ENCODE assay signal across 37 cellular contexts in the genomic region with DNA sequence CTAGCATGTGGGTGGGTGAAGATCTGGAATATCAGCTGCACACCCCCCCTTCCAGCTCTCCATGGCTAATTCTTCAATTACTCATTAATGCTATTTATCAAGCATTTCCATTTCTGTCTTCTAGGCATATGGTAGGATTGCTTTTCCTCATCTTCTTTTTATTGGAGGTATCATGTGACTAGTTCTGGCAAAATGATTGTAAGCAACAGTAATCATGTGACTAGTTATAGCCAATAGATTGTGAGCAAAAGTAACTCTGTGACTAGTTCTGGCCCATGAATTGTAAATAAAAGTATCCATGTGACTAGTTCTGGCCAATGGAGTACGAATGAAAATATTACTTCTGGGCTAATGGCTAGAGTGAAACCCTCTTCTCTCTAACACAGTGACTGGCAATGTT.
"Had no signal": no experiment of that assay in that cellular context is flagged by ENCODE, and none has a peak within 500 bp of the region (broad histone marks: within the 10 kb centered on the region; RNA-seq: fewer than 3 reads in every experiment).

No MANE protein-coding gene starts in this region.

- H3K9me3 ChIP-seq: ascending aorta, colonic mucosa had no signal

- H3K36me3 Mint-ChIP-seq: activated CD8-positive, alpha-beta memory T cell treated with anti-CD3 and anti-CD28 coated beads, Interleukin-2, amount 10 ng/mL, durations not matched to agents 7 days and 5 days; activated naive CD4-positive, alpha-beta T cell treated with anti-CD3 and anti-CD28 coated beads, Interleukin-2, amount 10 ng/mL, durations not matched to agents 7 days and 5 days; activated naive CD4-positive, alpha-beta T cell treated with anti-CD3 and anti-CD28 coated beads, Interleukin-2, amount 50 U/mL, for 24 hours; activated naive CD8-positive, alpha-beta T cell; activated naive CD8-positive, alpha-beta T cell treated with anti-CD3 and anti-CD28 coated beads, Interleukin-2, amount 10 ng/mL, durations not matched to agents 7 days and 5 days; brain; WTC11 had no signal

- H3K4me3 Mint-ChIP-seq: activated CD4-positive, alpha-beta memory T cell treated with anti-CD3 and anti-CD28 coated beads, Interleukin-2, amount 10 ng/mL, durations not matched to agents 7 days and 5 days; activated CD4-positive, alpha-beta T cell treated with anti-CD3 and anti-CD28 coated beads for 36 hours; activated CD4-positive, alpha-beta T cell treated with anti-CD3 and anti-CD28 coated beads, Interleukin-2, amount 10 ng/mL, durations not matched to agents 7 days and 5 days; activated CD8-positive, alpha-beta memory T cell treated with anti-CD3 and anti-CD28 coated beads, Interleukin-2, amount 10 ng/mL, durations not matched to agents 7 days and 5 days; activated CD8-positive, alpha-beta T cell treated with anti-CD3 and anti-CD28 coated beads, Interleukin-2, amount 10 ng/mL, durations not matched to agents 7 days and 5 days; activated naive CD4-positive, alpha-beta T cell treated with anti-CD3 and anti-CD28 coated beads, Interleukin-2, amount 10 ng/mL, durations not matched to agents 7 days and 5 days; activated naive CD4-positive, alpha-beta T cell treated with anti-CD3 and anti-CD28 coated beads, Interleukin-2, amount 50 U/mL, for 24 hours; activated naive CD8-positive, alpha-beta T cell; activated naive CD8-positive, alpha-beta T cell treated with anti-CD3 and anti-CD28 coated beads, Interleukin-2, amount 10 ng/mL, durations not matched to agents 7 days and 5 days; activated naive CD8-positive, alpha-beta T cell treated with anti-CD3 and anti-CD28 coated beads, Interleukin-2, amount 50 U/mL, for 24 hours; activated T-cell treated with anti-CD3 and anti-CD28 coated beads, Interleukin-2, amount 50 U/mL, for 24 hours; brain; central memory CD8-positive, alpha-beta T cell; T-helper 17 cell; WTC11 had no signal

- FAIRE-seq: bronchial epithelial cell, TTC549 had no signal

- H3K4me1 Mint-ChIP-seq: activated CD4-positive, alpha-beta memory T cell treated with anti-CD3 and anti-CD28 coated beads, Interleukin-2, amount 10 ng/mL, durations not matched to agents 7 days and 5 days; activated CD4-positive, alpha-beta T cell treated with anti-CD3 and anti-CD28 coated beads for 36 hours; activated CD4-positive, alpha-beta T cell treated with anti-CD3 and anti-CD28 coated beads, Interleukin-2, amount 10 ng/mL, durations not matched to agents 7 days and 5 days; activated CD8-positive, alpha-beta memory T cell treated with anti-CD3 and anti-CD28 coated beads, Interleukin-2, amount 10 ng/mL, durations not matched to agents 7 days and 5 days; activated naive CD4-positive, alpha-beta T cell treated with anti-CD3 and anti-CD28 coated beads, Interleukin-2, amount 10 ng/mL, durations not matched to agents 7 days and 5 days; activated naive CD4-positive, alpha-beta T cell treated with anti-CD3 and anti-CD28 coated beads, Interleukin-2, amount 50 U/mL, for 24 hours; activated naive CD8-positive, alpha-beta T cell treated with anti-CD3 and anti-CD28 coated beads, Interleukin-2, amount 10 ng/mL, durations not matched to agents 7 days and 5 days; activated naive CD8-positive, alpha-beta T cell treated with anti-CD3 and anti-CD28 coated beads, Interleukin-2, amount 50 U/mL, for 24 hours; brain; central memory CD8-positive, alpha-beta T cell; T-helper 17 cell; WTC11 had no signal

- H3K27ac Mint-ChIP-seq: activated CD4-positive, alpha-beta memory T cell treated with anti-CD3 and anti-CD28 coated beads, Interleukin-2, amount 10 ng/mL, durations not matched to agents 7 days and 5 days; activated CD4-positive, alpha-beta T cell treated with anti-CD3 and anti-CD28 coated beads for 36 hours; activated CD4-positive, alpha-beta T cell treated with anti-CD3 and anti-CD28 coated beads, Interleukin-2, amount 10 ng/mL, durations not matched to agents 7 days and 5 days; activated CD8-positive, alpha-beta memory T cell treated with anti-CD3 and anti-CD28 coated beads, Interleukin-2, amount 10 ng/mL, durations not matched to agents 7 days and 5 days; activated CD8-positive, alpha-beta T cell treated with anti-CD3 and anti-CD28 coated beads, Interleukin-2, amount 10 ng/mL, durations not matched to agents 7 days and 5 days; activated naive CD4-positive, alpha-beta T cell treated with anti-CD3 and anti-CD28 coated beads, Interleukin-2, amount 10 ng/mL, durations not matched to agents 7 days and 5 days; activated naive CD4-positive, alpha-beta T cell treated with anti-CD3 and anti-CD28 coated beads, Interleukin-2, amount 50 U/mL, for 24 hours; activated naive CD8-positive, alpha-beta T cell; activated naive CD8-positive, alpha-beta T cell treated with anti-CD3 and anti-CD28 coated beads, Interleukin-2, amount 10 ng/mL, durations not matched to agents 7 days and 5 days; activated naive CD8-positive, alpha-beta T cell treated with anti-CD3 and anti-CD28 coated beads, Interleukin-2, amount 50 U/mL, for 24 hours; activated T-cell treated with anti-CD3 and anti-CD28 coated beads, Interleukin-2, amount 50 U/mL, for 24 hours; activated T-helper 2 cell treated with anti-CD3 and anti-CD28 coated beads, Interferon-gamma antibody, Interleukin-2, Interleukin-4, amounts not matched to agents 10 μg/mL and 5 μg/mL and 100 μg/mL, durations not matched to agents 14 hours and 24 hours and 36 hours; brain; T-helper 17 cell; WTC11 had no signal

- ATAC-seq: activated CD4-positive, alpha-beta T cell treated with anti-CD3 and anti-CD28 coated beads for 36 hours; activated CD4-positive, CD25-positive, alpha-beta regulatory T cell treated with anti-CD3 and anti-CD28 coated beads, Interleukin-2, amount 50 U/mL, for 24 hours; activated CD8-positive, alpha-beta memory T cell treated with anti-CD3 and anti-CD28 coated beads, Interleukin-2, amount 10 ng/mL, durations not matched to agents 7 days and 5 days; activated CD8-positive, alpha-beta T cell treated with anti-CD3 and anti-CD28 coated beads, Interleukin-2, amount 10 ng/mL, durations not matched to agents 7 days and 5 days; activated naive CD8-positive, alpha-beta T cell treated with anti-CD3 and anti-CD28 coated beads, Interleukin-2, amount 50 U/mL, for 24 hours; T-helper 17 cell; WTC11 had no signal

- H3K9me3 Mint-ChIP-seq: activated CD4-positive, alpha-beta memory T cell treated with anti-CD3 and anti-CD28 coated beads, Interleukin-2, amount 10 ng/mL, durations not matched to agents 7 days and 5 days; activated CD4-positive, alpha-beta T cell treated with anti-CD3 and anti-CD28 coated beads, Interleukin-2, amount 10 ng/mL, durations not matched to agents 7 days and 5 days; activated naive CD4-positive, alpha-beta T cell treated with anti-CD3 and anti-CD28 coated beads, Interleukin-2, amount 10 ng/mL, durations not matched to agents 7 days and 5 days; activated naive CD4-positive, alpha-beta T cell treated with anti-CD3 and anti-CD28 coated beads, Interleukin-2, amount 50 U/mL, for 24 hours; activated naive CD8-positive, alpha-beta T cell treated with anti-CD3 and anti-CD28 coated beads, Interleukin-2, amount 10 ng/mL, durations not matched to agents 7 days and 5 days; activated naive CD8-positive, alpha-beta T cell treated with anti-CD3 and anti-CD28 coated beads, Interleukin-2, amount 50 U/mL, for 24 hours; activated T-cell treated with anti-CD3 and anti-CD28 coated beads, Interleukin-2, amount 50 U/mL, for 24 hours; activated T-helper 2 cell treated with anti-CD3 and anti-CD28 coated beads, Interferon-gamma antibody, Interleukin-2, Interleukin-4, amounts not matched to agents 10 μg/mL and 5 μg/mL and 100 μg/mL, durations not matched to agents 14 hours and 24 hours and 36 hours; brain; central memory CD8-positive, alpha-beta T cell had no signal

- DNase-seq: activated CD4-positive, alpha-beta memory T cell treated with anti-CD3 and anti-CD28 coated beads, Interleukin-2, amount 10 ng/mL, durations not matched to agents 7 days and 5 days; activated CD4-positive, alpha-beta T cell treated with anti-CD3 and anti-CD28 coated beads for 1 hour; activated CD4-positive, alpha-beta T cell treated with anti-CD3 and anti-CD28 coated beads for 36 hours; activated CD4-positive, alpha-beta T cell treated with anti-CD3 and anti-CD28 coated beads for 48 hours; activated CD4-positive, alpha-beta T cell treated with anti-CD3 and anti-CD28 coated beads, Interleukin-2, amount 10 ng/mL, durations not matched to agents 7 days and 5 days; activated CD4-positive, alpha-beta T cell treated with anti-CD3 and anti-CD28 coated beads, Interleukin-2, amount 50 U/mL, for 48 hours; activated CD4-positive, CD25-positive, alpha-beta regulatory T cell; activated CD8-positive, alpha-beta memory T cell treated with anti-CD3 and anti-CD28 coated beads for 24 hours; activated CD8-positive, alpha-beta memory T cell treated with anti-CD3 and anti-CD28 coated beads, Interleukin-2, amount 10 ng/mL, durations not matched to agents 7 days and 5 days; activated CD8-positive, alpha-beta memory T cell treated with anti-CD3 and anti-CD28 coated beads, Interleukin-2, amount 50 U/mL, for 48 hours; activated CD8-positive, alpha-beta T cell treated with anti-CD3 and anti-CD28 coated beads, Interleukin-2, amount 10 ng/mL, durations not matched to agents 7 days and 5 days; activated gamma-delta T cell; activated naive CD4-positive, alpha-beta T cell treated with anti-CD3 and anti-CD28 coated beads, Interleukin-2, amount 10 ng/mL, durations not matched to agents 7 days and 5 days; activated naive CD4-positive, alpha-beta T cell treated with Interleukin-2 at 50 U/mL for 16 hours; activated naive CD8-positive, alpha-beta T cell treated with anti-CD3 and anti-CD28 coated beads, Interleukin-2, amount 10 ng/mL, durations not matched to agents 7 days and 5 days; activated naive CD8-positive, alpha-beta T cell treated with anti-CD3 and anti-CD28 coated beads, Interleukin-2, amount 50 U/mL, for 24 hours; activated T-cell treated with anti-CD3 and anti-CD28 coated beads, Interleukin-2, amount 50 U/mL, for 24 hours; activated T-cell treated with anti-CD3 and anti-CD28 coated beads, Interleukin-2, amount 50 U/mL, for 48 hours; amygdala; anterior cingulate cortex; caudate nucleus; cerebellar nuclear complex; colonic mucosa; T-helper 17 cell; T-helper 9 cell had no signal

- H3K27me3 ChIP-seq: ascending aorta, cardiac muscle cell, colonic mucosa had no signal

- H3K27ac ChIP-seq: ascending aorta, cardiac muscle cell, colonic mucosa, VCaP had no signal

- H3K4me1 ChIP-seq: ascending aorta, colonic mucosa had no signal

- H3K36me3 ChIP-seq: ascending aorta, cardiac muscle cell, colonic mucosa had no signal

- H3K4me3 ChIP-seq: ascending aorta, cardiac muscle cell, colonic mucosa had no signal
